14 cellular contexts compared by ENCODE assay signal in the genomic region with DNA sequence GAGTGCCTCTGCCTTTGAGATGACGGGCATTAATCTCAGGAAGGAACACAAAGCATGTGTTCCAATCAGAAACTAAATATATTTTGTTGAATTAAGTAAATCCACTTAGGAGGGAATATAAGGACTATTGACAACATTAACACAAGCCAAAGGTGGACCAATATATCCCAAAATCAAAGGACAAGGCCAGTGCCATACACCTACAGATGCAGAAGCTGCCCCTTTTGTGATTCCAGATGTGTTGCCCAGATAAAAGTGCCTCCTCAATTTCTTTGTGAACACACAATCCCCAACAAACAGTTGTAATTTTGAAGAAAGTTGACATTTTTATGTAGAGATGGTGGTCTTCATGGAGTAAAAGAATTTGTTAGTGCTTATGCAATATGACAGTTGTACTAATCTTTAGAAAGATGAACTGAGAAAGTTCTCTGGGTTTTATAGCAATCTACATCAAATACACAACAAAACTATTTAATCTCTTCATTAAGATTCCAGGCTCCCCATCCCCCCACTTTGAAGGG.
"Had no signal": no experiment of that assay in that cellular context is flagged by ENCODE, and none has a peak within 500 bp of the region (broad histone marks: within the 10 kb centered on the region; RNA-seq: fewer than 3 reads in every experiment).

No MANE protein-coding gene starts in this region.

- DNase-seq: activated CD4-positive, alpha-beta T cell treated with anti-CD3 and anti-CD28 coated beads, Interleukin-2, amount 50 U/mL, for 4 hours; dorsolateral prefrontal cortex; islet precursor cell; pancreas; substantia nigra; T-cell; T1000; uterus had no signal

- H3K27ac Mint-ChIP-seq: activated T-helper 1 cell treated with anti-CD3 and anti-CD28 coated beads, Interleukin-12 subunit alpha, Interleukin-12 subunit beta, Interleukin-2, Interleukin-4 antibody, amounts not matched to agents 30 ng/mL and 10 ng/mL and 1 ng/mL, durations not matched to agents 14 hours and 24 hours and 36 hours; mesothelial cell of epicardium; stimulated activated memory B cell treated with anti-CD40 and anti-IgM and Interleukin-4, amounts not matched to agents 10 μg/mL and 1 μg/mL and 100 μg/mL, for 72 hours had no signal

- H3K4me3 ChIP-seq: dorsolateral prefrontal cortex, lung, pancreas, tibial nerve, uterus had no signal

- H3K4me1 Mint-ChIP-seq: mesothelial cell of epicardium; stimulated activated memory B cell treated with anti-CD40 and anti-IgM and Interleukin-4, amounts not matched to agents 10 μg/mL and 1 μg/mL and 100 μg/mL, for 72 hours had no signal

- H3K9me3 ChIP-seq: pancreas, tibial nerve, uterus had no signal

- H3K27me3 Mint-ChIP-seq: stimulated activated memory B cell treated with anti-CD40 and anti-IgM and Interleukin-4, amounts not matched to agents 10 μg/mL and 1 μg/mL and 100 μg/mL, for 72 hours; T-cell had no signal

- H3K27ac ChIP-seq: dorsolateral prefrontal cortex, pancreas, tibial nerve, uterus had no signal

- H3K36me3 ChIP-seq: uterus had no signal

- ATAC-seq: activated CD4-positive, CD25-positive, alpha-beta regulatory T cell treated with anti-CD3 and anti-CD28 coated beads, Interleukin-2, amount 50 U/mL, for 24 hours; pancreas; stimulated activated memory B cell treated with anti-CD40 and anti-IgM and Interleukin-4, amounts not matched to agents 10 μg/mL and 1 μg/mL and 100 μg/mL, for 72 hours; T-cell had no signal

- H3K9me3 Mint-ChIP-seq: activated T-helper 1 cell treated with anti-CD3 and anti-CD28 coated beads, Interleukin-12 subunit alpha, Interleukin-12 subunit beta, Interleukin-2, Interleukin-4 antibody, amounts not matched to agents 30 ng/mL and 10 ng/mL and 1 ng/mL, durations not matched to agents 14 hours and 24 hours and 36 hours; mesothelial cell of epicardium; stimulated activated memory B cell treated with anti-CD40 and anti-IgM and Interleukin-4, amounts not matched to agents 10 μg/mL and 1 μg/mL and 100 μg/mL, for 72 hours; T-cell had no signal

- H3K27me3 ChIP-seq: dorsolateral prefrontal cortex, pancreas, tibial nerve, uterus had no signal

- H3K4me1 ChIP-seq: pancreas, tibial nerve, uterus had no signal

- H3K4me3 Mint-ChIP-seq: activated T-helper 1 cell treated with anti-CD3 and anti-CD28 coated beads, Interleukin-12 subunit alpha, Interleukin-12 subunit beta, Interleukin-2, Interleukin-4 antibody, amounts not matched to agents 30 ng/mL and 10 ng/mL and 1 ng/mL, durations not matched to agents 14 hours and 24 hours and 36 hours; mesothelial cell of epicardium; stimulated activated memory B cell treated with anti-CD40 and anti-IgM and Interleukin-4, amounts not matched to agents 10 μg/mL and 1 μg/mL and 100 μg/mL, for 72 hours; T-cell had no signal
